9 cellular contexts compared by ENCODE assay signal in the genomic region with DNA sequence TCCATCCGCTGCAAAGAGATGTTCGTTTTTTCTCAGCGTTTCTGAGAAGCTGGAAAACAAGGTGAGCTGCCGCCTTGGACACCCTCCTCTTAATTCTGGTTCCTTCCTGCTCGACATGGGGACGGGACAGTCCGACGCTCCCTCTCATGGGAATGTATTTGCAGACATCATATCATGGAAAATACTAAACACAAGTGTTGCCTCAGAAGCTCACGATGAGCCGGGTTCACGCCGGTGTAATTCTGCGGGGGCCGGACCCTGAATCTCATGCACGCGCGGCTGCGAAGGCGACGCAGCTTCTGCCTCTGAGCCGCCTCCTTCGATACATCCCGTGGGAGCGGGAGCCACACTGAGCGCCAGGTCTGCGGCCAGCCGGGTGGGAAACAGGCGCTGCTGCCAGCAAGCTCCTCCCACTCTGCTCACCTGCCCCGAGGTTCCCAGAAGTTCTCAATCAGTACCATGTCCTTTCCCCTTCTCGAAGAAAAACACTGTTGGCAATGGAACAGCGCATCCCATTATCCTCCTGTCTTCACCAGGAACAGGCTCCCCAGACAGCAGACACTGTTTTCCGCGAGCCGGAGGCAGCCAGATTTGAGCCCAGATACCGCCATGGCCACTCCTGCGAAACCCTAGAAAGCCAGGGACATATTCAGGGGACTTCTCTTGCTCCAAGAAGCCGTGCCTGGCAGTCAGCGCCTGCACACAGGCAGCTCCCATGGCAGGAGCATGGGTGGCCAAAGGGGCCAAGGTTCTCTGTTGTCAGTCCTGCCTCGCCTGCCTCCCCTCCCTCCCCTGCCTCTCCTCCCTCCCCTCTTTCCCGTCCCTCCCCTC.
DNase-seq lines count a peak whose midpoint lies in the region; ATAC-seq and TF ChIP-seq lines count a peak whose summit lies in the region.
"Had no signal": no experiment of that assay in that cellular context is flagged by ENCODE, and none has a peak within 500 bp of the region (broad histone marks: within the 10 kb centered on the region; RNA-seq: fewer than 3 reads in every experiment).

No MANE protein-coding gene starts in this region.

- no peak overlapping the region for H3K27ac ChIP-seq in thoracic aorta

- peaks cover 0 to 9% of the 10 kb centered on the region in 2 donors for H3K4me1 ChIP-seq in thoracic aorta (ENCODE audit: control insufficient read depth in 1 of 2, low read depth in 2 of 2)

- no peak for DNase-seq in activated naive CD8-positive, alpha-beta T cell treated with anti-CD3 and anti-CD28 coated beads for 36 hours
- DNase-seq in left lobe of liver (ENCODE audit: low spot score): no peak
- DNase-seq in thoracic aorta (ENCODE audit: low spot score): no peak
- no peak for DNase-seq in stimulated activated CD4-positive, alpha-beta T cell treated with anti-CD3 and anti-CD28 coated beads, Interleukin-12 subunit alpha, Interleukin-12 subunit beta, amount 100 ng/mL, for 4 hours

- H3K4me1 Mint-ChIP-seq in activated naive CD8-positive, alpha-beta T cell (ENCODE audit: low read depth): peaks cover 46% of the 10 kb centered on the region
- peaks cover 34% of the 10 kb centered on the region for H3K4me1 Mint-ChIP-seq in activated naive CD8-positive, alpha-beta T cell treated with anti-CD3 and anti-CD28 coated beads for 36 hours
- peaks cover 7% of the 10 kb centered on the region for H3K4me1 Mint-ChIP-seq in activated T-helper 17 cell treated with anti-CD3 and anti-CD28 coated beads, Interleukin-2, amount 50 U/mL, for 72 hours

- H3K27me3 Mint-ChIP-seq in activated naive CD8-positive, alpha-beta T cell: no peaks in the 10 kb centered on the region
- H3K27me3 Mint-ChIP-seq in activated naive CD8-positive, alpha-beta T cell treated with anti-CD3 and anti-CD28 coated beads for 36 hours: peaks cover 4% of the 10 kb centered on the region
- H3K27me3 Mint-ChIP-seq in activated T-helper 17 cell treated with anti-CD3 and anti-CD28 coated beads, Interleukin-2, amount 50 U/mL, for 72 hours: no peaks in the 10 kb centered on the region

- ATAC-seq in activated T-helper 17 cell treated with anti-CD3 and anti-CD28 coated beads, Interleukin-2, amount 50 U/mL, for 72 hours (replicated peaks): no peak
- peak; percentile 59 for ATAC-seq in left lobe of liver
- no peak for ATAC-seq in thoracic aorta (ENCODE audit: insufficient number of reproducible peaks, low FRiP score, low read depth)
- ATAC-seq in GM21825 (IDR thresholded peaks at IDR 0.05; ENCODE audit: unreplicated experiment): no peak
- no peak for ATAC-seq in GM19351 (IDR thresholded peaks at IDR 0.05; ENCODE audit: unreplicated experiment)

- TF ChIP-seq CTCF in thoracic aorta (IDR thresholded peaks at IDR 0.05): no peak

- H3K9me3 ChIP-seq in thoracic aorta: no peaks in the 10 kb centered on the region

- peak overlapping the region; percentile 30 for H3K4me3 Mint-ChIP-seq in activated naive CD8-positive, alpha-beta T cell
- H3K4me3 Mint-ChIP-seq in activated naive CD8-positive, alpha-beta T cell treated with anti-CD3 and anti-CD28 coated beads for 36 hours: no peak overlapping the region
- peak overlapping the region; percentile 42 for H3K4me3 Mint-ChIP-seq in activated T-helper 17 cell treated with anti-CD3 and anti-CD28 coated beads, Interleukin-2, amount 50 U/mL, for 72 hours
- H3K4me3 Mint-ChIP-seq: stimulated activated naive CD8-positive, alpha-beta T cell treated with anti-CD3 and anti-CD28 coated beads, Interleukin-15, Interleukin-2, amounts not matched to agents 100 ng/mL and 50 ng/mL, for 24 hours had no signal

- no peak overlapping the region for H3K27ac Mint-ChIP-seq in activated naive CD8-positive, alpha-beta T cell
- no peak overlapping the region for H3K27ac Mint-ChIP-seq in activated naive CD8-positive, alpha-beta T cell treated with anti-CD3 and anti-CD28 coated beads for 36 hours
- no peak overlapping the region for H3K27ac Mint-ChIP-seq in activated T-helper 17 cell treated with anti-CD3 and anti-CD28 coated beads, Interleukin-2, amount 50 U/mL, for 72 hours

- peak overlapping the region; percentile 38 for H3K4me3 ChIP-seq in thoracic aorta

- no peaks in the 10 kb centered on the region for H3K27me3 ChIP-seq in thoracic aorta (replicated peaks; ENCODE audit: insufficient read depth)

- H3K9me3 Mint-ChIP-seq in activated naive CD8-positive, alpha-beta T cell (ENCODE audit: low read depth): no peaks in the 10 kb centered on the region
- no peaks in the 10 kb centered on the region for H3K9me3 Mint-ChIP-seq in activated naive CD8-positive, alpha-beta T cell treated with anti-CD3 and anti-CD28 coated beads for 36 hours
- no peaks in the 10 kb centered on the region for H3K9me3 Mint-ChIP-seq in activated T-helper 17 cell treated with anti-CD3 and anti-CD28 coated beads, Interleukin-2, amount 50 U/mL, for 72 hours
- H3K9me3 Mint-ChIP-seq: stimulated activated naive CD8-positive, alpha-beta T cell treated with anti-CD3 and anti-CD28 coated beads, Interleukin-15, Interleukin-2, amounts not matched to agents 100 ng/mL and 50 ng/mL, for 24 hours had no signal

- H3K36me3 Mint-ChIP-seq in activated naive CD8-positive, alpha-beta T cell: no peaks in the 10 kb centered on the region
- no peaks in the 10 kb centered on the region for H3K36me3 Mint-ChIP-seq in activated naive CD8-positive, alpha-beta T cell treated with anti-CD3 and anti-CD28 coated beads for 36 hours
- no peaks in the 10 kb centered on the region for H3K36me3 Mint-ChIP-seq in activated T-helper 17 cell treated with anti-CD3 and anti-CD28 coated beads, Interleukin-2, amount 50 U/mL, for 72 hours (ENCODE audit: low read depth)

- no peaks in the 10 kb centered on the region for H3K36me3 ChIP-seq in thoracic aorta
